In genomic region chr14:99908653-99909250, GRCh38 we compare ENCODE assay signal across 17 cellular contexts.
DNase-seq lines count a peak whose midpoint lies in the region; ATAC-seq and TF ChIP-seq lines count a peak whose summit lies in the region.
"Had no signal": no experiment of that assay in that cellular context is flagged by ENCODE, and none has a peak within 500 bp of the region (broad histone marks: within the 10 kb centered on the region; RNA-seq: fewer than 3 reads in every experiment).

No MANE protein-coding gene starts in this region.

- no peaks in the 10 kb centered on the region for H3K9me2 ChIP-seq in hepatocyte (replicated peaks; ENCODE audit: insufficient read depth)

- TF ChIP-seq CTCF in hepatocyte (IDR thresholded peaks at IDR 0.05; ENCODE audit: poor library complexity) (no peak), osteocyte (IDR thresholded peaks at IDR 0.05) (no peak)

- H3K4me3 Mint-ChIP-seq in osteocyte (ENCODE audit: unreplicated experiment) = no peak overlapping the region
- H3K4me3 Mint-ChIP-seq: CD14-positive monocyte; CD4-positive, alpha-beta memory T cell; H9 had no signal

- DNase-seq in COLO829 (ENCODE audit: low spot score) (peak; percentile 78), NCI-H526 treated with DMSO at 0.1 percent for 48 hours (lab: John Stamatoyannopoulos, UW) (peak; percentile 63), hepatocyte (ENCODE audit: low spot score) (no peak), osteocyte (ENCODE audit: extremely low spot score, unreplicated experiment) (peak; percentile 77), NCI-H774 (lab: John Stamatoyannopoulos, UW) (no peak), NCI-H1694 (lab: John Stamatoyannopoulos, UW) (no peak)
- DNase-seq: Calu3; CD4-positive, alpha-beta memory T cell; DMS79 treated with DMSO at 0.1 percent for 48 hours; GF-D8; H9 had no signal

- no peak overlapping the region for H3K4me2 ChIP-seq in hepatocyte
- H3K4me2 ChIP-seq: BLaER1 had no signal

- peak overlapping the region; percentile 71 for H3K27ac ChIP-seq in hepatocyte
- H3K27ac ChIP-seq: 22Rv1, BLaER1 had no signal

- no peak overlapping the region for H2AFZ ChIP-seq in hepatocyte

- H3K4me3 ChIP-seq in hepatocyte = no peak overlapping the region
- H3K4me3 ChIP-seq: A549, BLaER1 had no signal

- no peaks in the 10 kb centered on the region for H4K20me1 ChIP-seq in hepatocyte (ENCODE audit: insufficient read depth, poor library complexity, severe bottlenecking)
- H4K20me1 ChIP-seq: BLaER1 had no signal

- peaks cover 20% of the 10 kb centered on the region for H3K4me1 ChIP-seq in hepatocyte (ENCODE audit: insufficient read depth)
- H3K4me1 ChIP-seq: BLaER1 had no signal

- ATAC-seq in GM21723 (IDR thresholded peaks at IDR 0.05; ENCODE audit: unreplicated experiment) = no peak
- ATAC-seq: HepG2 had no signal

- no peaks in the 10 kb centered on the region for H3K9me3 Mint-ChIP-seq in osteocyte (ENCODE audit: unreplicated experiment)

- H3K27me3 ChIP-seq in hepatocyte = no peaks in the 10 kb centered on the region
- H3K27me3 ChIP-seq: BLaER1 had no signal

- no peaks in the 10 kb centered on the region for H3K9me3 ChIP-seq in hepatocyte (ENCODE audit: low read depth)
- H3K9me3 ChIP-seq: A549 had no signal

- H3K27ac Mint-ChIP-seq in osteocyte (ENCODE audit: unreplicated experiment) = no peak overlapping the region
- H3K27ac Mint-ChIP-seq: CD14-positive monocyte; CD4-positive, alpha-beta memory T cell had no signal

- H3K4me1 Mint-ChIP-seq in osteocyte (ENCODE audit: unreplicated experiment) = peaks cover 23% of the 10 kb centered on the region
- H3K4me1 Mint-ChIP-seq: CD14-positive monocyte; CD4-positive, alpha-beta memory T cell; H9 had no signal

- peaks cover 27% of the 10 kb centered on the region for H3K36me3 Mint-ChIP-seq in osteocyte (ENCODE audit: unreplicated experiment)
- H3K36me3 Mint-ChIP-seq: CD14-positive monocyte; CD4-positive, alpha-beta memory T cell had no signal

- 94% methylated on average over 7 of the region's 7 CpGs for WGBS in hepatocyte (ENCODE audit: low lambda C conversion rate, missing lambda C conversion rate)

- H3K79me2 ChIP-seq in hepatocyte = no peaks in the 10 kb centered on the region

- H3K27me3 Mint-ChIP-seq in osteocyte (ENCODE audit: unreplicated experiment) = no peaks in the 10 kb centered on the region

- no peaks in the 10 kb centered on the region for H3K36me3 ChIP-seq in hepatocyte (replicated peaks; ENCODE audit: insufficient read depth, low read depth)
- H3K36me3 ChIP-seq: BLaER1 had no signal

Comparison
In these comparisons a context has a peak if more than half of its experiments do, and no peak if none do; other contexts are left out.
1. DNase-seq: peak in COLO829 (single experiment), NCI-H526 treated with DMSO at 0.1 percent for 48 hours (single experiment) and osteocyte (single experiment); none in hepatocyte (single experiment), NCI-H774 (single experiment) and NCI-H1694 (single experiment).